8 cellular contexts compared by ENCODE assay signal in genomic region chr1:71047635-71048607, GRCh38. TPM values are rescaled to one million over a fixed set of nuclear protein-coding genes. Genes with fewer than 3 reads are reported as not detected.
DNase-seq lines count a peak whose midpoint lies in the region; ATAC-seq, FAIRE-seq and TF ChIP-seq lines count a peak whose summit lies in the region.

Gene PTGER3, minus strand, starts transcription at chr1:71047816. Its CDS starts 239 bp downstream, at chr1:71047577.

- POLR2A ChIA-PET in CD8-positive, alpha-beta T cell (lab: Charles Lee), result no interaction called here

- H3K9me3 ChIP-seq in CD8-positive, alpha-beta T cell (ENCODE audit: low read length), result no peaks in the 10 kb centered on the region
- H3K9me3 ChIP-seq in HAP-1 (no peaks in the 10 kb centered on the region), cardiac muscle cell (ENCODE audit: low read depth) (no peaks in the 10 kb centered on the region)

- no peaks in the 10 kb centered on the region for H3K36me3 ChIP-seq in CD8-positive, alpha-beta T cell (ENCODE audit: insufficient read depth, low read length)
- H3K36me3 ChIP-seq in HAP-1 (replicated peaks), result no peaks in the 10 kb centered on the region
- no peaks in the 10 kb centered on the region for H3K36me3 ChIP-seq in cardiac muscle cell

- H3K9me3 Mint-ChIP-seq in CD8-positive, alpha-beta T cell, result no peaks in the 10 kb centered on the region
- no peaks in the 10 kb centered on the region for H3K9me3 Mint-ChIP-seq in progenitor cell of endocrine pancreas (ENCODE audit: low read depth)

- CTCF ChIA-PET in CD8-positive, alpha-beta T cell (lab: Charles Lee), result no interaction called here

- H3K4me1 ChIP-seq in CD8-positive, alpha-beta T cell (ENCODE audit: insufficient read depth, low read length), result peaks cover 14% of the 10 kb centered on the region
- H3K4me1 ChIP-seq in HAP-1 (peaks cover 13% of the 10 kb centered on the region), cardiac muscle cell (ENCODE audit: low read depth) (no peaks in the 10 kb centered on the region)

- no peak within 1 kb of the TSS for H3K27ac Mint-ChIP-seq in CD8-positive, alpha-beta T cell
- H3K27ac Mint-ChIP-seq in progenitor cell of endocrine pancreas, result no peak within 1 kb of the TSS

- peaks cover 14% of the 10 kb centered on the region for H3K27me3 ChIP-seq in CD8-positive, alpha-beta T cell (ENCODE audit: insufficient read depth, low read length)
- H3K27me3 ChIP-seq in HAP-1 (ENCODE audit: low read depth), result no peaks in the 10 kb centered on the region
- peaks cover 34% of the 10 kb centered on the region for H3K27me3 ChIP-seq in cardiac muscle cell

- FAIRE-seq in H54 (lab: Jason Lieb, UNC), result no peak

- peak within 1 kb of the TSS; percentile 64 for H3K4me3 ChIP-seq in CD8-positive, alpha-beta T cell (ENCODE audit: low read depth, low read length)
- H3K4me3 ChIP-seq in HAP-1 (peak within 1 kb of the TSS; percentile 51), cardiac muscle cell (peak within 1 kb of the TSS; percentile 39)

- no peaks in the 10 kb centered on the region for H3K36me3 Mint-ChIP-seq in CD8-positive, alpha-beta T cell
- H3K36me3 Mint-ChIP-seq in progenitor cell of endocrine pancreas (ENCODE audit: insufficient read depth), result no peaks in the 10 kb centered on the region

- H3K27ac ChIP-seq in CD8-positive, alpha-beta T cell (ENCODE audit: low read depth, low read length), result no peak within 1 kb of the TSS
- no peak within 1 kb of the TSS for H3K27ac ChIP-seq in cardiac muscle cell

- H3K4me3 Mint-ChIP-seq in CD8-positive, alpha-beta T cell, result peak within 1 kb of the TSS; percentile 83
- peak within 1 kb of the TSS; percentile 77 for H3K4me3 Mint-ChIP-seq in progenitor cell of endocrine pancreas (ENCODE audit: low read depth)

- in situ Hi-C loops in HAP-1 (cut with MboI; ENCODE audit: low sequenced_read_pairs), result loop anchor here (10.0 kb wide), 1 partner anchor 513 kb away; no protein-coding TSS in a partner anchor

- no peak for TF ChIP-seq POLR2A in H54 (IDR thresholded peaks at IDR 0.05; ENCODE audit: low read depth, low read length)

- peak in 5 of 7 experiments; percentile 31 to 63 (median 53) for DNase-seq in CD8-positive, alpha-beta T cell
- peak; percentile 79 to 97 for DNase-seq in HAP-1 (ENCODE audit: low spot score in 2 of 2)
- DNase-seq in NCI-H82 treated with DMSO at 0.1 percent for 48 hours (lab: John Stamatoyannopoulos, UW; ENCODE audit: unreplicated experiment), result peak; percentile 28
- peak; percentile 81 for DNase-seq in activated effector memory CD4-positive, alpha-beta T cell treated with anti-CD3 and anti-CD28 coated beads, Interleukin-2, amount 50 U/mL, for 16 hours
- DNase-seq in cardiac muscle cell (ENCODE audit: low read depth in 1 of 2, low spot score in 1 of 2), result peak; percentile 36 to 86
- peak; percentile 64 for DNase-seq in progenitor cell of endocrine pancreas (ENCODE audit: low spot score, unreplicated experiment)
- no peak for DNase-seq in H54 (ENCODE audit: insufficient read length, low spot score)

- ATAC-seq in CD8-positive, alpha-beta T cell, result peak; percentile 56
- no peak for ATAC-seq in GM18873 (IDR thresholded peaks at IDR 0.05; ENCODE audit: low FRiP score, unreplicated experiment)

- intact Hi-C loops in CD8-positive, alpha-beta T cell (cut with DNase I, micrococcal nuclease), result loop anchor here in 1 of 2 experiments (5.0 kb wide), 2 partner anchors 521 to 911 kb away; no protein-coding TSS in a partner anchor

- no peak for TF ChIP-seq CTCF in CD8-positive, alpha-beta T cell (IDR thresholded peaks at IDR 0.05)
- TF ChIP-seq CTCF in cardiac muscle cell (IDR thresholded peaks at IDR 0.05; ENCODE audit: low read depth, low read length) (no peak), progenitor cell of endocrine pancreas (IDR thresholded peaks at IDR 0.05; ENCODE audit: unreplicated experiment) (no peak)

- peaks cover 36% of the 10 kb centered on the region for H3K27me3 Mint-ChIP-seq in CD8-positive, alpha-beta T cell (ENCODE audit: low read depth)
- H3K27me3 Mint-ChIP-seq in progenitor cell of endocrine pancreas, result peaks cover 55% of the 10 kb centered on the region

- peaks cover 22% of the 10 kb centered on the region for H3K4me1 Mint-ChIP-seq in CD8-positive, alpha-beta T cell (ENCODE audit: low read depth)
- H3K4me1 Mint-ChIP-seq in progenitor cell of endocrine pancreas (ENCODE audit: low read depth), result peaks cover 3% of the 10 kb centered on the region

RNA-seq across cellular contexts. Expression of gene PTGER3, which starts in this region (rescaled TPM):
- under 1 TPM in 1 of 2 experiments, not detected in 1; 0.08 TPM for total RNA-seq in CD8-positive, alpha-beta T cell
- total RNA-seq in cardiac muscle cell (4.2 and 4.4 TPM in 2 replicates), progenitor cell of endocrine pancreas (3.0 and 3.1 TPM in 2 replicates)
- 1.5 and 2.6 TPM in 2 replicates for polyA plus RNA-seq in cardiac muscle cell

Comparison
In these comparisons a context has a peak if more than half of its experiments do, and no peak if none do; other contexts are left out.
1. Peak in DNase-seq, ATAC-seq and H3K4me3 ChIP-seq in CD8-positive, alpha-beta T cell; RNA of the gene not detected or under 1 TPM.